Comparison of ENCODE assay signal across 8 cellular contexts in the genomic region with DNA sequence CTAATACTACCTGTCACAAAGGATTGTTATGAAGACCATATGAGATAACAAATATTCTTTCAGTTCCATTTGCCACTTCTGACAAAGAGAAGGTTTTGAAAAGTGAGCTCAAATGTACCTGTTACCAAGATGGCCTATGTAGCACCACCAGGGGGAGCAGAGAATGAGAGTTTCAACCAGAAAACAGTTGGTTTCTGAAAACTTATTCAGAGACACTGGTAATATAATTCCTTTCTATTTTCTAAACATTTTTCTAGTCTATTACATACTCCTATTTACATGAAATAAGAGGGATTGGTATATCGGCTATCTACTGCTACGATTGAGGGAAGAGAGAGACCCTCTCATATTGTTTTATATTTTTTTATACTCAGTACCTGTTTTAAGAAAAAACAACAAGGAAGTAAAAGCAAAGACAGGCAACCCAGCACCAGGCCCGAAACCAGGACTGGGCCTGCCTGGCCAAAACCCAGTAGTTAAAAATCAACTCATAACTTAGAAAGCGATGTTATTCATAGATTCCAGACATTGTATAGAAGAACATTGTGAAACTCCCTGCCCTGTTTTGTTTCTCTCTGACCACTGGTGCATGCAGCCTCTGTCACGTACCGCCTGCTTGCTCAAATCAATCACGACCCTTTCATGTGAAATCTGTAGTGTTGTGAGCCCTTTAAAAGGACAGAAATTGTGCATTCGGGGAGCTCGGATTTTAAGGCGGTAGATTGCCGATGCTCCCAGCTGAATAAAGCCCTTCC. TPM values are rescaled to one million over a fixed set of nuclear protein-coding genes. Genes with fewer than 3 reads are reported as not detected.
DNase-seq lines count a peak whose midpoint lies in the region; ATAC-seq, FAIRE-seq and TF ChIP-seq lines count a peak whose summit lies in the region.

No MANE protein-coding gene starts in this region.

- peaks cover 2% of the 10 kb centered on the region for H3K27me3 Mint-ChIP-seq in GM23338 (ENCODE audit: insufficient read depth, low read depth, poor library complexity)

- intact Hi-C loops in kidney (cut with DNase I) = no loop called here

- no peaks in the 10 kb centered on the region for H4K20me1 ChIP-seq in GM23338 (replicated peaks; ENCODE audit: insufficient read depth)

- DNase-seq in activated gamma-delta T cell treated with Interleukin-2 at 50 U/mL for 16 hours (peak; percentile 42), activated gamma-delta T cell (lab: John Stamatoyannopoulos, UW) (no peak), GM23338 (ENCODE audit: low spot score) (peak; percentile 68), LoVo (ENCODE audit: low spot score) (peak; percentile 13), kidney (no peak), superior temporal gyrus (ENCODE audit: extremely low spot score) (peak; percentile 52), NCI-H226 (no peak)
- peak; percentile 36 for DNase-seq in activated gamma-delta T cell treated with anti-CD3 and anti-CD28 coated beads, Interleukin-2, amount 50 U/mL, for 16 hours (ENCODE audit: low read depth)

- H3K4me2 ChIP-seq in GM23338 = no peak overlapping the region

- peak; percentile 81 for FAIRE-seq in kidney (lab: Jason Lieb, UNC)

- peaks cover 2% of the 10 kb centered on the region; the same call in 1 of the 3 replicates for H3K9me3 Mint-ChIP-seq in GM23338

- H3K4me1 ChIP-seq in GM23338 (ENCODE audit: insufficient read depth) (no peaks in the 10 kb centered on the region), kidney (ENCODE audit: control insufficient read depth in 1 of 2, insufficient read depth in 1 of 2, low read depth in 1 of 2, low read length in 2 of 2) (peaks cover 3 to 6% of the 10 kb centered on the region in 2 donors)

- H3K4me3 ChIP-seq in GM23338 (no peak overlapping the region), kidney (ENCODE audit: low read length in 2 of 2) (peak overlapping the region in 1 of 2 donors; percentile 11)

- H3K36me3 Mint-ChIP-seq in GM23338 (ENCODE audit: low read depth) = no peaks in the 10 kb centered on the region

- H3K36me3 ChIP-seq in GM23338 (ENCODE audit: insufficient read depth) (no peaks in the 10 kb centered on the region), kidney (ENCODE audit: control insufficient read depth in 1 of 2, insufficient read depth in 2 of 2, low read length in 2 of 2) (no peaks in the 10 kb centered on the region)

- H3K9me2 ChIP-seq in GM23338 (ENCODE audit: insufficient read depth) = no peaks in the 10 kb centered on the region

- peak; percentile 67 for ATAC-seq in GM23338

- H3K4me1 Mint-ChIP-seq in GM23338 = peaks cover 3% of the 10 kb centered on the region; the same call in 2 of the 3 replicates

- H3K27me3 ChIP-seq in GM23338 (ENCODE audit: insufficient read depth) = no peaks in the 10 kb centered on the region

- no peaks in the 10 kb centered on the region for H3F3A ChIP-seq in GM23338 (replicated peaks; ENCODE audit: low read depth)

- no peak overlapping the region for H3K9ac ChIP-seq in kidney (ENCODE audit: low read length in 2 of 2)

- H3K9me3 ChIP-seq in kidney (ENCODE audit: control insufficient read depth in 1 of 2, low read length in 2 of 2) = no peaks in the 10 kb centered on the region

- H2AFZ ChIP-seq in GM23338 = peak overlapping the region; percentile 60; the same call in 1 of the 2 replicates

- no peak overlapping the region for H3K27ac Mint-ChIP-seq in GM23338

- peak; percentile 65 to 78 for TF ChIP-seq CTCF in GM23338 (conservative IDR thresholded peaks at IDR 0.05; ENCODE audit: low read depth in 2 of 2)
- peak; percentile 33 for TF ChIP-seq CTCF in kidney (IDR thresholded peaks at IDR 0.05; ENCODE audit: borderline replicate concordance, extremely low read depth, insufficient read depth)

- H3K27ac ChIP-seq in GM23338 (ENCODE audit: low read depth) (no peak overlapping the region), kidney (ENCODE audit: low read depth in 2 of 2, low read length in 2 of 2) (peak overlapping the region; percentile 54 to 79)

- no peak overlapping the region for H3K4me3 Mint-ChIP-seq in GM23338

- no peaks in the 10 kb centered on the region for H3K79me2 ChIP-seq in GM23338 (replicated peaks; ENCODE audit: insufficient read depth)

TF ChIP-seq in GM23338, 12 proteins besides CTCF, POLR2A, EP300 and RAD21 (continues in another document):
- TF ChIP-seq STAT1 (IDR thresholded peaks at IDR 0.05; ENCODE audit: unreplicated experiment) = no peak
- TF ChIP-seq CREB1 (CRISPR knock-in tag; IDR thresholded peaks at IDR 0.05; ENCODE audit: low read depth) = no peak
- no peak for TF ChIP-seq JUNB (IDR thresholded peaks at IDR 0.05; ENCODE audit: unreplicated experiment)
- TF ChIP-seq POLR2AphosphoS5 (IDR thresholded peaks at IDR 0.05; ENCODE audit: low read depth) = no peak
- TF ChIP-seq NANOG (IDR thresholded peaks at IDR 0.05; ENCODE audit: borderline replicate concordance) = no peak
- TF ChIP-seq EZH2 (IDR thresholded peaks at IDR 0.05; ENCODE audit: low read depth, unreplicated experiment) = no peak
- TF ChIP-seq, protein P1, sequence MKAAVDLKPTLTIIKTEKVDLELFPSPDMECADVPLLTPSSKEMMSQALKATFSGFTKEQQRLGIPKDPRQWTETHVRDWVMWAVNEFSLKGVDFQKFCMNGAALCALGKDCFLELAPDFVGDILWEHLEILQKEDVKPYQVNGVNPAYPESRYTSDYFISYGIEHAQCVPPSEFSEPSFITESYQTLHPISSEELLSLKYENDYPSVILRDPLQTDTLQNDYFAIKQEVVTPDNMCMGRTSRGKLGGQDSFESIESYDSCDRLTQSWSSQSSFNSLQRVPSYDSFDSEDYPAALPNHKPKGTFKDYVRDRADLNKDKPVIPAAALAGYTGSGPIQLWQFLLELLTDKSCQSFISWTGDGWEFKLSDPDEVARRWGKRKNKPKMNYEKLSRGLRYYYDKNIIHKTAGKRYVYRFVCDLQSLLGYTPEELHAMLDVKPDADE (IDR thresholded peaks at IDR 0.05) = no peak
- no peak for TF ChIP-seq EZH2phosphoT487 (IDR thresholded peaks at IDR 0.05; ENCODE audit: unreplicated experiment)
- TF ChIP-seq, protein P2, sequence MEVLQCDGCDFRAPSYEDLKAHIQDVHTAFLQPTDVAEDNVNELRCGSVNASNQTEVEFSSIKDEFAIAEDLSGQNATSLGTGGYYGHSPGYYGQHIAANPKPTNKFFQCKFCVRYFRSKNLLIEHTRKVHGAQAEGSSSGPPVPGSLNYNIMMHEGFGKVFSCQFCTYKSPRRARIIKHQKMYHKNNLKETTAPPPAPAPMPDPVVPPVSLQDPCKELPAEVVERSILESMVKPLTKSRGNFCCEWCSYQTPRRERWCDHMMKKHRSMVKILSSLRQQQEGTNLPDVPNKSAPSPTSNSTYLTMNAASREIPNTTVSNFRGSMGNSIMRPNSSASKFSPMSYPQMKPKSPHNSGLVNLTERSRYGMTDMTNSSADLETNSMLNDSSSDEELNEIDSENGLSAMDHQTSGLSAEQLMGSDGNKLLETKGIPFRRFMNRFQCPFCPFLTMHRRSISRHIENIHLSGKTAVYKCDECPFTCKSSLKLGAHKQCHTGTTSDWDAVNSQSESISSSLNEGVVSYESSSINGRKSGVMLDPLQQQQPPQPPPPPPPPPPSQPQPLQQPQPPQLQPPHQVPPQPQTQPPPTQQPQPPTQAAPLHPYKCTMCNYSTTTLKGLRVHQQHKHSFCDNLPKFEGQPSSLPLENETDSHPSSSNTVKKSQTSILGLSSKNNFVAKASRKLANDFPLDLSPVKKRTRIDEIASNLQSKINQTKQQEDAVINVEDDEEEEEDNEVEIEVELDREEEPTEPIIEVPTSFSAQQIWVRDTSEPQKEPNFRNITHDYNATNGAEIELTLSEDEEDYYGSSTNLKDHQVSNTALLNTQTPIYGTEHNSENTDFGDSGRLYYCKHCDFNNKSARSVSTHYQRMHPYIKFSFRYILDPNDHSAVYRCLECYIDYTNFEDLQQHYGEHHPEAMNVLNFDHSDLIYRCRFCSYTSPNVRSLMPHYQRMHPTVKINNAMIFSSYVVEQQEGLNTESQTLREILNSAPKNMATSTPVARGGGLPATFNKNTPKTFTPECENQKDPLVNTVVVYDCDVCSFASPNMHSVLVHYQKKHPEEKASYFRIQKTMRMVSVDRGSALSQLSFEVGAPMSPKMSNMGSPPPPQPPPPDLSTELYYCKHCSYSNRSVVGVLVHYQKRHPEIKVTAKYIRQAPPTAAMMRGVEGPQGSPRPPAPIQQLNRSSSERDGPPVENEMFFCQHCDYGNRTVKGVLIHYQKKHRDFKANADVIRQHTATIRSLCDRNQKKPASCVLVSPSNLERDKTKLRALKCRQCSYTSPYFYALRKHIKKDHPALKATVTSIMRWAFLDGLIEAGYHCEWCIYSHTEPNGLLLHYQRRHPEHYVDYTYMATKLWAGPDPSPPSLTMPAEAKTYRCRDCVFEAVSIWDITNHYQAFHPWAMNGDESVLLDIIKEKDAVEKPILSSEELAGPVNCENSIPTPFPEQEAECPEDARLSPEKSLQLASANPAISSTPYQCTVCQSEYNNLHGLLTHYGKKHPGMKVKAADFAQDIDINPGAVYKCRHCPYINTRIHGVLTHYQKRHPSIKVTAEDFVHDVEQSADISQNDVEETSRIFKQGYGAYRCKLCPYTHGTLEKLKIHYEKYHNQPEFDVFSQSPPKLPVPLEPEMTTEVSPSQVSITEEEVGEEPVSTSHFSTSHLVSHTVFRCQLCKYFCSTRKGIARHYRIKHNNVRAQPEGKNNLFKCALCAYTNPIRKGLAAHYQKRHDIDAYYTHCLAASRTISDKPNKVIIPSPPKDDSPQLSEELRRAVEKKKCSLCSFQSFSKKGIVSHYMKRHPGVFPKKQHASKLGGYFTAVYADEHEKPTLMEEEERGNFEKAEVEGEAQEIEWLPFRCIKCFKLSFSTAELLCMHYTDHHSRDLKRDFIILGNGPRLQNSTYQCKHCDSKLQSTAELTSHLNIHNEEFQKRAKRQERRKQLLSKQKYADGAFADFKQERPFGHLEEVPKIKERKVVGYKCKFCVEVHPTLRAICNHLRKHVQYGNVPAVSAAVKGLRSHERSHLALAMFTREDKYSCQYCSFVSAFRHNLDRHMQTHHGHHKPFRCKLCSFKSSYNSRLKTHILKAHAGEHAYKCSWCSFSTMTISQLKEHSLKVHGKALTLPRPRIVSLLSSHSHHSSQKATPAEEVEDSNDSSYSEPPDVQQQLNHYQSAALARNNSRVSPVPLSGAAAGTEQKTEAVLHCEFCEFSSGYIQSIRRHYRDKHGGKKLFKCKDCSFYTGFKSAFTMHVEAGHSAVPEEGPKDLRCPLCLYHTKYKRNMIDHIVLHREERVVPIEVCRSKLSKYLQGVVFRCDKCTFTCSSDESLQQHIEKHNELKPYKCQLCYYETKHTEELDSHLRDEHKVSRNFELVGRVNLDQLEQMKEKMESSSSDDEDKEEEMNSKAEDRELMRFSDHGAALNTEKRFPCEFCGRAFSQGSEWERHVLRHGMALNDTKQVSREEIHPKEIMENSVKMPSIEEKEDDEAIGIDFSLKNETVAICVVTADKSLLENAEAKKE (CRISPR knock-in tag; IDR thresholded peaks at IDR 0.05) = no peak
- TF ChIP-seq ZNF114 (CRISPR knock-in tag; IDR thresholded peaks at IDR 0.05) = no peak
- no peak for TF ChIP-seq ZNF331 (CRISPR knock-in tag; IDR thresholded peaks at IDR 0.05; ENCODE audit: low read depth)

RNA-seq across cellular contexts. Expression of gene IL23R, which starts 48.3 kb away (rescaled TPM):
- total RNA-seq in GM23338 (2014; rRNA removed; shearing (Covaris generic)) = not detected in 2 replicates
- polyA plus RNA-seq in GM23338 (2016; fragmentation: Nextera tagmentation; extraction: Ambion mirVana) (not detected in 2 replicates), kidney (ENCODE audit: insufficient read depth, low read depth, low replicate concordance) (not detected)
- total RNA-seq in kidney = 0.19 TPM

Comparison
In these comparisons a context has a peak if more than half of its experiments do, and no peak if none do; other contexts are left out.
1. DNase-seq: peak in activated gamma-delta T cell treated with Interleukin-2 at 50 U/mL for 16 hours (single experiment), GM23338 (single experiment), LoVo (single experiment), activated gamma-delta T cell treated with anti-CD3 and anti-CD28 coated beads, Interleukin-2, amount 50 U/mL, for 16 hours (single experiment) and superior temporal gyrus (single experiment); none in activated gamma-delta T cell (single experiment), kidney (single experiment) and NCI-H226 (single experiment).